In genomic region chr1:36306210-36306901, GRCh38 we compare ENCODE assay signal across 8 cellular contexts. TPM values are rescaled to one million over a fixed set of nuclear protein-coding genes. Genes with fewer than 3 reads are reported as not detected.
DNase-seq lines count a peak whose midpoint lies in the region; ATAC-seq lines count a peak whose summit lies in the region.

Gene SH3D21 (plus strand): TSS chr1:36306368. CDS start chr1:36306421, 53 bp downstream.

- no peaks in the 10 kb centered on the region for H3K27me3 Mint-ChIP-seq in CD8-positive, alpha-beta memory T cell
- H3K27me3 Mint-ChIP-seq in immature natural killer cell (ENCODE audit: low read depth in 3 of 3): peaks cover 0 to 4% (median 2%) of the 10 kb centered on the region in 3 donors

- POLR2A ChIA-PET in CD8-positive, alpha-beta memory T cell (lab: Charles Lee): interaction anchor here (0.7 to 1.5 kb wide), 8 partner anchors 8 to 158 kb away, joined by 3 to 13 read pairs (median 4); partner anchors contain the start of genes EVA1B, THRAP3 and TRAPPC3

- H3K4me1 Mint-ChIP-seq in CD8-positive, alpha-beta memory T cell: peaks cover 10 to 18% (median 17%) of the 10 kb centered on the region in 3 donors
- H3K4me1 Mint-ChIP-seq in immature natural killer cell: peaks cover 14 to 15% of the 10 kb centered on the region in 2 donors

- peaks cover 14% of the 10 kb centered on the region for H3K4me1 ChIP-seq in CD8-positive, alpha-beta memory T cell (ENCODE audit: insufficient read depth, low read length)

- H3K27ac ChIP-seq in CD8-positive, alpha-beta memory T cell (ENCODE audit: low read depth, low read length): peak within 1 kb of the TSS; percentile 51

- peak within 1 kb of the TSS; percentile 86 for H3K4me3 ChIP-seq in CD8-positive, alpha-beta memory T cell (ENCODE audit: low read length)

- peak; percentile 36 for ATAC-seq in GM19372 (IDR thresholded peaks at IDR 0.05; ENCODE audit: low read depth, unreplicated experiment)
- peak; percentile 26 for ATAC-seq in HG03378 (IDR thresholded peaks at IDR 0.05; ENCODE audit: unreplicated experiment)

- H3K9me3 Mint-ChIP-seq in CD8-positive, alpha-beta memory T cell: no peaks in the 10 kb centered on the region
- H3K9me3 Mint-ChIP-seq in immature natural killer cell: no peaks in the 10 kb centered on the region

- CTCF ChIA-PET in CD8-positive, alpha-beta memory T cell (lab: Charles Lee): interaction anchor here (0.7 to 2.4 kb wide), 12 partner anchors 13 to 145 kb away, joined by 3 to 16 read pairs (median 5); partner anchors contain the start of gene EVA1B

- H3K36me3 Mint-ChIP-seq in CD8-positive, alpha-beta memory T cell: peaks cover 0 to 37% (median 9%) of the 10 kb centered on the region in 3 donors
- H3K36me3 Mint-ChIP-seq in immature natural killer cell: peaks cover 8 to 19% (median 18%) of the 10 kb centered on the region in 3 donors

- no peaks in the 10 kb centered on the region for H3K9me3 ChIP-seq in CD8-positive, alpha-beta memory T cell (ENCODE audit: low read length)

- DNase-seq in CD8-positive, alpha-beta memory T cell: peak; percentile 28 to 74 (median 36)
- DNase-seq in RPMI8226: peak; percentile 64
- DNase-seq in astrocyte of the hippocampus (ENCODE audit: low read depth, low spot score): peak; percentile 48
- DNase-seq in immature natural killer cell: peak; percentile 40 to 46 (median 45)
- peak; percentile 47 for DNase-seq in stimulated activated CD4-positive, alpha-beta T cell treated with anti-CD3 and anti-CD28 coated beads, Interleukin-4, amount 100 ng/mL, for 24 hours
- DNase-seq in cortex of kidney (lab: John Stamatoyannopoulos, UW): no peak

- H3K27ac Mint-ChIP-seq in CD8-positive, alpha-beta memory T cell: peak within 1 kb of the TSS; percentile 46 to 97 (median 94)
- peak within 1 kb of the TSS; percentile 40 to 92 (median 84) for H3K27ac Mint-ChIP-seq in immature natural killer cell

- peaks cover 19% of the 10 kb centered on the region for H3K36me3 ChIP-seq in CD8-positive, alpha-beta memory T cell (ENCODE audit: insufficient read depth, low read length)

- H3K4me3 Mint-ChIP-seq in CD8-positive, alpha-beta memory T cell: peak within 1 kb of the TSS; percentile 85 to 98 (median 94)
- H3K4me3 Mint-ChIP-seq in immature natural killer cell: peak within 1 kb of the TSS; percentile 86 to 97 (median 96)

- no peaks in the 10 kb centered on the region for H3K27me3 ChIP-seq in CD8-positive, alpha-beta memory T cell (ENCODE audit: insufficient read depth, low read length, poor library complexity, severe bottlenecking)

RNA-seq across cellular contexts. Expression of gene SH3D21, which starts in this region (rescaled TPM):
- total RNA-seq in CD8-positive, alpha-beta memory T cell: 1 to 10 TPM; 2.5 to 2.6 TPM
- not detected for polyA plus RNA-seq in CD8-positive, alpha-beta memory T cell
- polyA plus RNA-seq in immature natural killer cell: under 1 TPM in 2 of 3 donors, not detected in 1; 0.26 to 0.96 TPM

Comparison
In these comparisons a context has a peak if more than half of its experiments do, and no peak if none do; other contexts are left out.
1. Peak in DNase-seq in immature natural killer cell; RNA of the gene not detected or under 1 TPM.